ENCODE assay signal across 8 cellular contexts in genomic region chr1:25616080-25616931, GRCh38. TPM values are rescaled to one million over a fixed set of nuclear protein-coding genes. Genes with fewer than 3 reads are reported as not detected.
DNase-seq lines count a peak whose midpoint lies in the region; ATAC-seq and TF ChIP-seq lines count a peak whose summit lies in the region.

MAN1C1 (plus strand) TSS chr1:25616791; CDS start chr1:25617798, 1,007 bp downstream.

- H3K4me1 ChIP-seq in BLaER1 (peaks cover 42% of the 10 kb centered on the region), endodermal cell (ENCODE audit: control insufficient read depth, insufficient read depth, low read length) (no peaks in the 10 kb centered on the region)

- H3K4me1 Mint-ChIP-seq in endodermal cell: peaks cover 8% of the 10 kb centered on the region

- peak; percentile 74 for ATAC-seq in GM19324 (IDR thresholded peaks at IDR 0.05; ENCODE audit: low FRiP score, unreplicated experiment)

- peak within 1 kb of the TSS; percentile 78 for H3K9ac ChIP-seq in BLaER1
- no peak within 1 kb of the TSS for H3K9ac ChIP-seq in endodermal cell (ENCODE audit: extremely low read depth, low read length, poor library complexity, severe bottlenecking)

- WGBS in endodermal cell (ENCODE audit: insufficient coverage in 1 of 2, insufficient read length in 1 of 2), 2 experiments: 0% methylated on average over 3 to 107 of the region's 107 CpGs

- H3K9me3 Mint-ChIP-seq in endodermal cell: no peaks in the 10 kb centered on the region

- H3K4me2 ChIP-seq in BLaER1: peak within 1 kb of the TSS; percentile 100

- H3K36me3 ChIP-seq in BLaER1: no peaks in the 10 kb centered on the region
- H3K36me3 ChIP-seq in endodermal cell (ENCODE audit: control insufficient read depth, insufficient read depth, low read length): no peaks in the 10 kb centered on the region

- H3K27ac ChIP-seq in BLaER1: peak within 1 kb of the TSS; percentile 32
- H3K27ac ChIP-seq in endodermal cell (ENCODE audit: low read depth, low read length): no peak within 1 kb of the TSS

- peaks cover 13% of the 10 kb centered on the region; the same call in 1 of the 2 replicates for H4K20me1 ChIP-seq in BLaER1

- H3K36me3 Mint-ChIP-seq in endodermal cell (ENCODE audit: low read depth): no peaks in the 10 kb centered on the region

- H3K27me3 ChIP-seq in BLaER1: peaks cover 29% of the 10 kb centered on the region
- peaks cover 66% of the 10 kb centered on the region for H3K27me3 ChIP-seq in endodermal cell (ENCODE audit: control insufficient read depth, insufficient read depth, low read length, poor library complexity, severe bottlenecking)

- H3K4me3 ChIP-seq in BLaER1 (peak within 1 kb of the TSS; percentile 81), endodermal cell (ENCODE audit: low read length) (peak within 1 kb of the TSS; percentile 75)

- H3K9me3 ChIP-seq in BLaER1: no peaks in the 10 kb centered on the region
- no peaks in the 10 kb centered on the region for H3K9me3 ChIP-seq in endodermal cell (ENCODE audit: control insufficient read depth, low read length)

- peaks cover 45% of the 10 kb centered on the region for H3K27me3 Mint-ChIP-seq in endodermal cell (ENCODE audit: insufficient read depth)

- H3K27ac Mint-ChIP-seq in endodermal cell: no peak within 1 kb of the TSS

- H3K4me3 Mint-ChIP-seq in endodermal cell: peak within 1 kb of the TSS; percentile 55

- peak; percentile 84 for DNase-seq in HK-2 (ENCODE audit: unreplicated experiment)
- DNase-seq in NOMO-1 treated with DMSO at 0.1 percent for 48 hours (lab: John Stamatoyannopoulos, UW; ENCODE audit: unreplicated experiment): peak; percentile 83
- peak; percentile 49 for DNase-seq in activated CD8-positive, alpha-beta memory T cell treated with anti-CD3 and anti-CD28 coated beads, Interleukin-2, amount 50 U/mL, for 1 hour (ENCODE audit: extremely low read depth)
- DNase-seq in endodermal cell: peak; percentile 98
- peak; percentile 96 for DNase-seq in mesenteric fat pad (ENCODE audit: low spot score)
- peak; percentile 74 for DNase-seq in stimulated activated CD8-positive, alpha-beta memory T cell treated with anti-CD3 and anti-CD28 coated beads, Interleukin-12 subunit alpha, Interleukin-12 subunit beta, amount 100 ng/mL, for 4 hours (ENCODE audit: low read depth)

- TF ChIP-seq CTCF in endodermal cell (conservative IDR thresholded peaks at IDR 0.05): peak; percentile 83

RNA-seq across cellular contexts. Expression of gene MAN1C1, which starts in this region (rescaled TPM):
- 1 to 10 TPM; 2.2 to 4.3 TPM for total RNA-seq in endodermal cell
- polyA plus RNA-seq in endodermal cell (2013, experiment 1 of 2): 8.0 TPM
- polyA plus RNA-seq in endodermal cell (2013, experiment 2 of 2): 6.9 TPM
- total RNA-seq in mesenteric fat pad: 21.9 TPM
